1 cellular context compared by ENCODE assay signal in the genomic region with DNA sequence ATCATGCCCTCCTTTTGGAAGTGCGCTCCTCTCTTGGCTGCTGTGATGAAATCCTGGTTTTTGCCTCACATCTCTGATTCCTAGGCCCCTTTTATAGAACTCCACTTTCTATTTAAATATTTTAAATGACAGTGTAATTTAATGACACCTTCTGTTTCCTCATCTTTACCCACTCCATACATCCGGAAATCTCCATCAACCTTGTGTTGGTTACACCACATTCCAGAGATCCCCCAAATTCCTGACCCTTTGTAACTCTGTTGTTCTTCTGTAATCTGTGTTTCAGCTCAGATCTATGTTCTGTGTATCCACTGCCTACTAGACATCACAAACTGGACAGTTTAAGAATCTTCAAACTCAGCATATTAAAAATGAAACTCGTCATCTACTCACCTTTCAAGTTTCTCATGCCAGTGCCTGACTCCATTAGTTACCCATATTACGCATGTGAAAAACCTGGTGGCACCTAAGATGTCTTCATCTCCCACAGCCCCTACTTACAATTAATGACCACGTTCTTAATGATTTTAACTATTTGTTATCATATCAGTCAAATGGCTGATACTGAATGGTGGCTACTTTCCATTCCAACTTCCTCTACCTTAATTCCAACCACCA.
TF ChIP-seq lines count a peak whose summit lies in the region.

No MANE protein-coding gene starts in this region.

TF ChIP-seq in GM23338, 12 proteins besides CTCF, POLR2A, EP300 and RAD21 (continued from another document):
- TF ChIP-seq, protein P1, sequence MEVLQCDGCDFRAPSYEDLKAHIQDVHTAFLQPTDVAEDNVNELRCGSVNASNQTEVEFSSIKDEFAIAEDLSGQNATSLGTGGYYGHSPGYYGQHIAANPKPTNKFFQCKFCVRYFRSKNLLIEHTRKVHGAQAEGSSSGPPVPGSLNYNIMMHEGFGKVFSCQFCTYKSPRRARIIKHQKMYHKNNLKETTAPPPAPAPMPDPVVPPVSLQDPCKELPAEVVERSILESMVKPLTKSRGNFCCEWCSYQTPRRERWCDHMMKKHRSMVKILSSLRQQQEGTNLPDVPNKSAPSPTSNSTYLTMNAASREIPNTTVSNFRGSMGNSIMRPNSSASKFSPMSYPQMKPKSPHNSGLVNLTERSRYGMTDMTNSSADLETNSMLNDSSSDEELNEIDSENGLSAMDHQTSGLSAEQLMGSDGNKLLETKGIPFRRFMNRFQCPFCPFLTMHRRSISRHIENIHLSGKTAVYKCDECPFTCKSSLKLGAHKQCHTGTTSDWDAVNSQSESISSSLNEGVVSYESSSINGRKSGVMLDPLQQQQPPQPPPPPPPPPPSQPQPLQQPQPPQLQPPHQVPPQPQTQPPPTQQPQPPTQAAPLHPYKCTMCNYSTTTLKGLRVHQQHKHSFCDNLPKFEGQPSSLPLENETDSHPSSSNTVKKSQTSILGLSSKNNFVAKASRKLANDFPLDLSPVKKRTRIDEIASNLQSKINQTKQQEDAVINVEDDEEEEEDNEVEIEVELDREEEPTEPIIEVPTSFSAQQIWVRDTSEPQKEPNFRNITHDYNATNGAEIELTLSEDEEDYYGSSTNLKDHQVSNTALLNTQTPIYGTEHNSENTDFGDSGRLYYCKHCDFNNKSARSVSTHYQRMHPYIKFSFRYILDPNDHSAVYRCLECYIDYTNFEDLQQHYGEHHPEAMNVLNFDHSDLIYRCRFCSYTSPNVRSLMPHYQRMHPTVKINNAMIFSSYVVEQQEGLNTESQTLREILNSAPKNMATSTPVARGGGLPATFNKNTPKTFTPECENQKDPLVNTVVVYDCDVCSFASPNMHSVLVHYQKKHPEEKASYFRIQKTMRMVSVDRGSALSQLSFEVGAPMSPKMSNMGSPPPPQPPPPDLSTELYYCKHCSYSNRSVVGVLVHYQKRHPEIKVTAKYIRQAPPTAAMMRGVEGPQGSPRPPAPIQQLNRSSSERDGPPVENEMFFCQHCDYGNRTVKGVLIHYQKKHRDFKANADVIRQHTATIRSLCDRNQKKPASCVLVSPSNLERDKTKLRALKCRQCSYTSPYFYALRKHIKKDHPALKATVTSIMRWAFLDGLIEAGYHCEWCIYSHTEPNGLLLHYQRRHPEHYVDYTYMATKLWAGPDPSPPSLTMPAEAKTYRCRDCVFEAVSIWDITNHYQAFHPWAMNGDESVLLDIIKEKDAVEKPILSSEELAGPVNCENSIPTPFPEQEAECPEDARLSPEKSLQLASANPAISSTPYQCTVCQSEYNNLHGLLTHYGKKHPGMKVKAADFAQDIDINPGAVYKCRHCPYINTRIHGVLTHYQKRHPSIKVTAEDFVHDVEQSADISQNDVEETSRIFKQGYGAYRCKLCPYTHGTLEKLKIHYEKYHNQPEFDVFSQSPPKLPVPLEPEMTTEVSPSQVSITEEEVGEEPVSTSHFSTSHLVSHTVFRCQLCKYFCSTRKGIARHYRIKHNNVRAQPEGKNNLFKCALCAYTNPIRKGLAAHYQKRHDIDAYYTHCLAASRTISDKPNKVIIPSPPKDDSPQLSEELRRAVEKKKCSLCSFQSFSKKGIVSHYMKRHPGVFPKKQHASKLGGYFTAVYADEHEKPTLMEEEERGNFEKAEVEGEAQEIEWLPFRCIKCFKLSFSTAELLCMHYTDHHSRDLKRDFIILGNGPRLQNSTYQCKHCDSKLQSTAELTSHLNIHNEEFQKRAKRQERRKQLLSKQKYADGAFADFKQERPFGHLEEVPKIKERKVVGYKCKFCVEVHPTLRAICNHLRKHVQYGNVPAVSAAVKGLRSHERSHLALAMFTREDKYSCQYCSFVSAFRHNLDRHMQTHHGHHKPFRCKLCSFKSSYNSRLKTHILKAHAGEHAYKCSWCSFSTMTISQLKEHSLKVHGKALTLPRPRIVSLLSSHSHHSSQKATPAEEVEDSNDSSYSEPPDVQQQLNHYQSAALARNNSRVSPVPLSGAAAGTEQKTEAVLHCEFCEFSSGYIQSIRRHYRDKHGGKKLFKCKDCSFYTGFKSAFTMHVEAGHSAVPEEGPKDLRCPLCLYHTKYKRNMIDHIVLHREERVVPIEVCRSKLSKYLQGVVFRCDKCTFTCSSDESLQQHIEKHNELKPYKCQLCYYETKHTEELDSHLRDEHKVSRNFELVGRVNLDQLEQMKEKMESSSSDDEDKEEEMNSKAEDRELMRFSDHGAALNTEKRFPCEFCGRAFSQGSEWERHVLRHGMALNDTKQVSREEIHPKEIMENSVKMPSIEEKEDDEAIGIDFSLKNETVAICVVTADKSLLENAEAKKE (CRISPR knock-in tag; IDR thresholded peaks at IDR 0.05), result no peak
- TF ChIP-seq CREB1 (CRISPR knock-in tag; IDR thresholded peaks at IDR 0.05; ENCODE audit: low read depth) (no peak), JUNB (IDR thresholded peaks at IDR 0.05; ENCODE audit: unreplicated experiment) (no peak), STAT1 (IDR thresholded peaks at IDR 0.05; ENCODE audit: unreplicated experiment) (no peak), POLR2AphosphoS5 (IDR thresholded peaks at IDR 0.05; ENCODE audit: low read depth) (no peak), EZH2 (IDR thresholded peaks at IDR 0.05; ENCODE audit: low read depth, unreplicated experiment) (no peak), ZNF331 (CRISPR knock-in tag; IDR thresholded peaks at IDR 0.05; ENCODE audit: low read depth) (no peak), EZH2phosphoT487 (IDR thresholded peaks at IDR 0.05; ENCODE audit: unreplicated experiment) (no peak)
- TF ChIP-seq, protein P2, sequence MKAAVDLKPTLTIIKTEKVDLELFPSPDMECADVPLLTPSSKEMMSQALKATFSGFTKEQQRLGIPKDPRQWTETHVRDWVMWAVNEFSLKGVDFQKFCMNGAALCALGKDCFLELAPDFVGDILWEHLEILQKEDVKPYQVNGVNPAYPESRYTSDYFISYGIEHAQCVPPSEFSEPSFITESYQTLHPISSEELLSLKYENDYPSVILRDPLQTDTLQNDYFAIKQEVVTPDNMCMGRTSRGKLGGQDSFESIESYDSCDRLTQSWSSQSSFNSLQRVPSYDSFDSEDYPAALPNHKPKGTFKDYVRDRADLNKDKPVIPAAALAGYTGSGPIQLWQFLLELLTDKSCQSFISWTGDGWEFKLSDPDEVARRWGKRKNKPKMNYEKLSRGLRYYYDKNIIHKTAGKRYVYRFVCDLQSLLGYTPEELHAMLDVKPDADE (IDR thresholded peaks at IDR 0.05), result no peak
